16 cellular contexts compared by ENCODE assay signal in the genomic region with DNA sequence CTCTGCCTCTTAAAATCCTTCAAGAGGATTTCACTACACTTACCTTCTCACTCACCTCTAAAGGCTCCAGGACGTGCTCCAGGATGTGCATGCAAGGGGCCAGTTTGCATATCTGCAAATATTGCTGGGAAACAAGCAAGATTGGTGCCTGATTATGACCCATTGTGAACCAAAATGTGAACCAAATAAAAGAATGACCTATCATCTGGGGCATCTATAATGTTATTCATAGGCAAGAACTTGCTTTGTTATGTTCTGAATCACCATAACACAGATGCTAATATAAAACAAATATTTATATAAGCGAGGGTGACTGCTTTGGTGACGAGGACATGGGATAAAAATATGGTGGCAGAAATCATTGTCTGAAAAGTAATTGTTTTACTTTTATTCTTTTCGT. TPM values are rescaled to one million over a fixed set of nuclear protein-coding genes. Genes with fewer than 3 reads are reported as not detected.
A peak's percentile ranks its signal among the peaks of the same experiment; 100 is the strongest.
DNase-seq lines count a peak whose midpoint lies in the region; ATAC-seq, FAIRE-seq and TF ChIP-seq lines count a peak whose summit lies in the region.
"Had no signal": no experiment of that assay in that cellular context is flagged by ENCODE, and none has a peak within 500 bp of the region (broad histone marks: within the 10 kb centered on the region; RNA-seq: fewer than 3 reads in every experiment).

No MANE protein-coding gene starts in this region.

- H3K36me3 ChIP-seq in left lung = no peaks in the 10 kb centered on the region
- no peaks in the 10 kb centered on the region for H3K36me3 ChIP-seq in right atrium auricular region
- H3K36me3 ChIP-seq in kidney (ENCODE audit: control insufficient read depth in 1 of 2, insufficient read depth in 2 of 2, low read length in 2 of 2) = no peaks in the 10 kb centered on the region

- intact Hi-C loops in left lung (cut with DNase I) = no loop called here
- intact Hi-C loops in kidney (cut with DNase I) = no loop called here

- TF ChIP-seq CTCF in left lung (IDR thresholded peaks at IDR 0.05) (no peak), right atrium auricular region (IDR thresholded peaks at IDR 0.05) (no peak), kidney (IDR thresholded peaks at IDR 0.05; ENCODE audit: borderline replicate concordance, extremely low read depth, insufficient read depth) (no peak)

- DNase-seq in EL (peak; percentile 31), HCEC 1CT (peak; percentile 61), dermis blood vessel endothelial cell (peak; percentile 17), left lung (no peak), right atrium auricular region (ENCODE audit: low spot score) (no peak), SKM-1 (lab: John Stamatoyannopoulos, UW; ENCODE audit: unreplicated experiment) (no peak), kidney (no peak)
- DNase-seq: CD8-positive, alpha-beta T cell; MV-4-11; NCI-H1417 treated with DMSO at 0.1 percent for 48 hours; NCI-H2029 treated with DMSO at 0.1 percent for 48 hours; NCI-H2227 treated with DMSO at 0.1 percent for 48 hours; PC-9; SK-N-SH had no signal

- H3K4me3 ChIP-seq in left lung = no peak overlapping the region
- H3K4me3 ChIP-seq in right atrium auricular region = no peak overlapping the region
- no peak overlapping the region for H3K4me3 ChIP-seq in kidney (ENCODE audit: low read length in 2 of 2)
- H3K4me3 ChIP-seq: PC-9 had no signal

- no peak overlapping the region for H3K27ac ChIP-seq in left lung
- no peak overlapping the region for H3K27ac ChIP-seq in right atrium auricular region
- H3K27ac ChIP-seq in kidney (ENCODE audit: low read depth in 2 of 2, low read length in 2 of 2) = no peak overlapping the region
- H3K27ac ChIP-seq: PC-9 had no signal

- ATAC-seq in left lung = peak; percentile 40
- no peak for ATAC-seq in HG02840 (IDR thresholded peaks at IDR 0.05; ENCODE audit: low FRiP score, unreplicated experiment)
- ATAC-seq: CD8-positive, alpha-beta T cell had no signal

- peaks cover 0 to 11% of the 10 kb centered on the region in 2 donors for H3K4me1 ChIP-seq in left lung
- peaks cover 0 to 4% of the 10 kb centered on the region in 2 donors for H3K4me1 ChIP-seq in right atrium auricular region
- no peaks in the 10 kb centered on the region for H3K4me1 ChIP-seq in kidney (ENCODE audit: control insufficient read depth in 1 of 2, insufficient read depth in 1 of 2, low read depth in 1 of 2, low read length in 2 of 2)

- no peaks in the 10 kb centered on the region for H3K27me3 ChIP-seq in left lung
- H3K27me3 ChIP-seq in right atrium auricular region = no peaks in the 10 kb centered on the region

- H3K9ac ChIP-seq in kidney (ENCODE audit: low read length in 2 of 2) = no peak overlapping the region
- H3K9ac ChIP-seq: SK-N-SH had no signal

- no peak for FAIRE-seq in kidney (lab: Jason Lieb, UNC)
- FAIRE-seq: GM18507 had no signal

- H3K9me3 ChIP-seq in left lung = no peaks in the 10 kb centered on the region
- no peaks in the 10 kb centered on the region for H3K9me3 ChIP-seq in right atrium auricular region
- H3K9me3 ChIP-seq in kidney (ENCODE audit: control insufficient read depth in 1 of 2, low read length in 2 of 2) = no peaks in the 10 kb centered on the region
- H3K9me3 ChIP-seq: SK-N-SH had no signal

RNA-seq across cellular contexts. Expression of a gene that starts 5.5 kb away (rescaled TPM):
- 0.60 and 0.68 TPM in 2 replicates for total RNA-seq in dermis blood vessel endothelial cell
- under 1 TPM; 0.61 to 0.81 TPM for total RNA-seq in left lung
- 1 to 10 TPM in 1 of 2 donors, under 1 TPM in 1; 0.31 to 3.9 TPM for total RNA-seq in right atrium auricular region
- total RNA-seq in kidney = 0.22 TPM
- not detected for polyA plus RNA-seq in kidney (ENCODE audit: insufficient read depth, low read depth, low replicate concordance)

Comparison
In these comparisons a context has a peak if more than half of its experiments do, and no peak if none do; other contexts are left out.
1. DNase-seq: peak in EL (single experiment), HCEC 1CT (single experiment) and dermis blood vessel endothelial cell (single experiment); none in left lung (0 of 2), right atrium auricular region (single experiment), SKM-1 (single experiment) and kidney (single experiment).